In the genomic region with DNA sequence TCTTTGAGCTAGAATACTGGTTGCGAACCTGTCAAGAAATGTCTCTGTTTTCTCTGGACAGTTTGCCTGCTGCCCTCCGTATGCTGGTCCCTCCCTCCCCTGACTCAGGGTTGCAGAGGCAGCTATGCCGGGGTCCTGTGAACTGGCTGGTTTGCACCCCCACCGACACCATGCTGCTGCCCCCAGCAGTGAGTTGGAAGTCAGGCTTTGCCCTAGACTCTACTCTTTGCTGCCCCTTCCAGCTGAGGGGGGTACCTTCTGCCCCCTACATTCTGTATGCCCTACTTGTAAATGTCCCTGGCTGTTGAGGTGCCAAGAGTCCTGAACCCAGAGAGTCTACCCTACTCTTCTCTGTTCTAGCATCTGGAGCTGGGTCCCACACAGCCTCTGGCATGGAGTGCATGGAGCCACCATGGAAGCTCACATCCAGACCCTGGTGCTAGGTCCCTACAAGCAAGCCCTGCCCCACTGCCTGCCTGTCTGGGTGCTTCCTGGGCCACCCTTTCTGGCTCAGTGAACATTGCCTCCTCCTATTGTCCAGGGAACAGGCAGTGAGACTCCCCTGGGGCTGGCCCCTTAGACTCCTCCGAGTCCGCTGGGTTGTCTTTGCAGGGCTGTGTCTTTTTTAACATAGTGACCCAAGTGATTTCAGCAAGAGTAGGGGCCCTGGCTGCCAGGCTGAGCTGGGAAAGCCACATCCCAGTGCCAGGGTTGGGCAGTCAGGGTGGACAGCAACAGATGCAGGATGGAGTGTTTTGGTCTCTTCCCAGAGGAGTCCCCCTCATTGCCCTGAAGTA, we compare ENCODE assay signal across 22 cellular contexts.
"Had no signal": no experiment of that assay in that cellular context is flagged by ENCODE, and none has a peak within 500 bp of the region (broad histone marks: within the 10 kb centered on the region; RNA-seq: fewer than 3 reads in every experiment).

No MANE protein-coding gene starts in this region.

- H3K9me3 ChIP-seq: left lung, ovary, psoas muscle, right atrium auricular region, stomach, suprapubic skin, transverse colon, uterus had no signal

- H3K4me1 ChIP-seq: left lung, psoas muscle, stomach, transverse colon, uterus had no signal

- H3K27ac ChIP-seq: cardiac muscle cell, left lung, ovary, psoas muscle, right atrium auricular region, stomach, suprapubic skin, transverse colon, uterus had no signal

- DNase-seq: activated CD4-positive, alpha-beta T cell treated with anti-CD3 and anti-CD28 coated beads, Interleukin-2, amount 50 U/mL, for 1 hour; activated CD4-positive, CD25-positive, alpha-beta regulatory T cell; activated naive CD4-positive, alpha-beta T cell treated with anti-CD3 and anti-CD28 coated beads, Interleukin-2, amount 10 ng/mL, durations not matched to agents 7 days and 5 days; amygdala; effector CD8-positive, alpha-beta T cell; foreskin melanocyte; immature natural killer cell; kidney glomerular epithelial cell; naive thymus-derived CD8-positive, alpha-beta T cell; ovary; psoas muscle; stimulated activated CD4-positive, alpha-beta T cell treated with anti-CD3 and anti-CD28 coated beads, Interleukin-4, amount 100 ng/mL, for 4 hours; stomach; T1000; transverse colon; uterus had no signal

- H3K9me3 Mint-ChIP-seq: activated naive CD4-positive, alpha-beta T cell treated with anti-CD3 and anti-CD28 coated beads, Interleukin-2, amount 10 ng/mL, durations not matched to agents 7 days and 5 days; dendritic cell treated with granulocyte-macrophage colony-stimulating factor and Interleukin-4, amounts not matched to agents 40 ng/mL and 50 ng/mL, for 4 days; immature natural killer cell; mesothelial cell of epicardium; naive thymus-derived CD8-positive, alpha-beta T cell had no signal

- H3K4me3 ChIP-seq: cardiac muscle cell, left lung, ovary, psoas muscle, right atrium auricular region, stomach, suprapubic skin, transverse colon, uterus had no signal

- ATAC-seq: left lung; naive thymus-derived CD8-positive, alpha-beta T cell; psoas muscle had no signal

- H3K27me3 Mint-ChIP-seq: activated naive CD4-positive, alpha-beta T cell treated with anti-CD3 and anti-CD28 coated beads, Interleukin-2, amount 10 ng/mL, durations not matched to agents 7 days and 5 days; dendritic cell treated with granulocyte-macrophage colony-stimulating factor and Interleukin-4, amounts not matched to agents 40 ng/mL and 50 ng/mL, for 4 days had no signal

- H3K27me3 ChIP-seq: cardiac muscle cell, left lung, ovary, right atrium auricular region, stomach, transverse colon, uterus had no signal

- H3K4me1 Mint-ChIP-seq: activated naive CD4-positive, alpha-beta T cell treated with anti-CD3 and anti-CD28 coated beads, Interleukin-2, amount 10 ng/mL, durations not matched to agents 7 days and 5 days; mesothelial cell of epicardium had no signal

- H3K36me3 ChIP-seq: left lung, ovary, right atrium auricular region, stomach, suprapubic skin, transverse colon, uterus had no signal

- H3K27ac Mint-ChIP-seq: activated naive CD4-positive, alpha-beta T cell treated with anti-CD3 and anti-CD28 coated beads, Interleukin-2, amount 10 ng/mL, durations not matched to agents 7 days and 5 days; dendritic cell treated with granulocyte-macrophage colony-stimulating factor and Interleukin-4, amounts not matched to agents 40 ng/mL and 50 ng/mL, for 4 days; mesothelial cell of epicardium had no signal

- H3K4me3 Mint-ChIP-seq: activated naive CD4-positive, alpha-beta T cell treated with anti-CD3 and anti-CD28 coated beads, Interleukin-2, amount 10 ng/mL, durations not matched to agents 7 days and 5 days; dendritic cell treated with granulocyte-macrophage colony-stimulating factor and Interleukin-4, amounts not matched to agents 40 ng/mL and 50 ng/mL, for 4 days; mesothelial cell of epicardium; naive thymus-derived CD8-positive, alpha-beta T cell had no signal
